Comparison of ENCODE assay signal across 23 cellular contexts in genomic region chr21:36608251-36608650, GRCh38.
"Had no signal": no experiment of that assay in that cellular context is flagged by ENCODE, and none has a peak within 500 bp of the region (broad histone marks: within the 10 kb centered on the region; RNA-seq: fewer than 3 reads in every experiment).

No MANE protein-coding gene starts in this region.

- H3K36me3 ChIP-seq: neural progenitor cell, ovary, right lobe of liver, sigmoid colon, stomach, thoracic aorta, thyroid gland, tibial nerve, upper lobe of left lung, vagina had no signal

- H3K79me2 ChIP-seq: parathyroid adenoma had no signal

- H3K4me2 ChIP-seq: neural progenitor cell had no signal

- H3K27ac ChIP-seq: neural progenitor cell, ovary, parathyroid adenoma, psoas muscle, right lobe of liver, sigmoid colon, stomach, thoracic aorta, thyroid gland, tibial nerve, upper lobe of left lung, vagina had no signal

- H2AFZ ChIP-seq: neural progenitor cell, parathyroid adenoma had no signal

- DNase-seq: occipital lobe; ovary; posterior cingulate gyrus; psoas muscle; right cardiac atrium; right lobe of liver; sigmoid colon; small intestine; stimulated activated CD4-positive, alpha-beta T cell treated with anti-CD3 and anti-CD28 coated beads, Interleukin-15, amount 100 ng/mL, for 24 hours; stimulated activated CD4-positive, alpha-beta T cell treated with anti-CD3 and anti-CD28 coated beads, Interleukin-2, amount 100 ng/mL, for 24 hours; stimulated activated CD4-positive, alpha-beta T cell treated with anti-CD3 and anti-CD28 coated beads, Interleukin-2, amount 100 ng/mL, for 48 hours; stimulated activated CD4-positive, alpha-beta T cell treated with anti-CD3 and anti-CD28 coated beads, Interleukin-4, amount 100 ng/mL, for 24 hours; stimulated activated naive B cell treated with anti-CD40 and anti-IgM and Interleukin-4, amounts not matched to agents 10 μg/mL and 1 μg/mL and 100 μg/mL, for 72 hours; stimulated activated naive CD4-positive, alpha-beta T cell treated with Interleukin-2 at 50 U/mL for 16 hours; stomach; thyroid gland; trophoblast cell; upper lobe of left lung had no signal

- H3K4me3 ChIP-seq: neural progenitor cell, ovary, psoas muscle, right lobe of liver, sigmoid colon, stomach, thoracic aorta, thyroid gland, tibial nerve, upper lobe of left lung, vagina had no signal

- H3K4me1 ChIP-seq: parathyroid adenoma, psoas muscle, right lobe of liver, sigmoid colon, thyroid gland, tibial nerve, upper lobe of left lung, vagina had no signal

- H3K9me3 ChIP-seq: ovary, right lobe of liver, sigmoid colon, thoracic aorta, thyroid gland, vagina had no signal

- H3K27me3 ChIP-seq: neural progenitor cell, ovary, right lobe of liver, thyroid gland, tibial nerve, upper lobe of left lung, vagina had no signal

- H3K9ac ChIP-seq: neural progenitor cell, parathyroid adenoma had no signal
